In genomic region chr7:25383402-25383801, GRCh38 we compare ENCODE assay signal across 24 cellular contexts.
"Had no signal": no experiment of that assay in that cellular context is flagged by ENCODE, and none has a peak within 500 bp of the region (broad histone marks: within the 10 kb centered on the region; RNA-seq: fewer than 3 reads in every experiment).

No MANE protein-coding gene starts in this region.

- H3K4me2 ChIP-seq: hepatocyte had no signal

- H3K4me3 ChIP-seq: colonic mucosa, gastroesophageal sphincter, heart left ventricle, hepatocyte, left lung, lower lobe of right lung, mucosa of descending colon had no signal

- H3K36me3 ChIP-seq: colonic mucosa, gastroesophageal sphincter, heart left ventricle, left lung, lower lobe of right lung had no signal

- H2AFZ ChIP-seq: hepatocyte had no signal

- H3K27me3 ChIP-seq: colonic mucosa, gastroesophageal sphincter, hepatocyte, left lung had no signal

- H3K27ac ChIP-seq: colonic mucosa, epithelial cell of prostate, foreskin keratinocyte, gastroesophageal sphincter, heart left ventricle, hepatocyte, left lung, lower lobe of right lung had no signal

- H3K79me2 ChIP-seq: hepatocyte had no signal

- DNase-seq: colonic mucosa; cortex of kidney; effector CD8-positive, alpha-beta T cell; effector memory CD8-positive, alpha-beta T cell; endodermal cell; erythroblast; foreskin keratinocyte; heart left ventricle; hypothalamus; immature natural killer cell; islet precursor cell; kidney; kidney glomerular epithelial cell; left colon; left lung; left ventricle myocardium superior; lower lobe of right lung; mesenchymal stem cell; mucosa of descending colon; naive B cell had no signal

- H3K9me3 ChIP-seq: colonic mucosa, gastroesophageal sphincter, heart left ventricle, left lung, lower lobe of right lung, mucosa of descending colon had no signal

- H3K4me1 ChIP-seq: colonic mucosa, foreskin keratinocyte, left lung, lower lobe of right lung had no signal

- ATAC-seq: effector memory CD8-positive, alpha-beta T cell; esophagus mucosa; foreskin keratinocyte; gastroesophageal sphincter; heart left ventricle; left lung; left ventricle myocardium superior; lower lobe of right lung had no signal
